Comparison of ENCODE assay signal across 7 cellular contexts in genomic region chr21:42162831-42163510, GRCh38.
DNase-seq lines count a peak whose midpoint lies in the region; ATAC-seq lines count a peak whose summit lies in the region.

No MANE protein-coding gene starts in this region.

- H3K36me3 Mint-ChIP-seq in stimulated activated naive CD8-positive, alpha-beta T cell treated with anti-CD3 and anti-CD28 coated beads, Interleukin-15, Interleukin-2, amounts not matched to agents 100 ng/mL and 50 ng/mL, for 24 hours (ENCODE audit: low read depth): no peaks in the 10 kb centered on the region

- H3K4me1 Mint-ChIP-seq in stimulated activated naive CD8-positive, alpha-beta T cell treated with anti-CD3 and anti-CD28 coated beads, Interleukin-15, Interleukin-2, amounts not matched to agents 100 ng/mL and 50 ng/mL, for 24 hours (ENCODE audit: low read depth): peaks cover 28% of the 10 kb centered on the region

- H3K27me3 Mint-ChIP-seq in stimulated activated naive CD8-positive, alpha-beta T cell treated with anti-CD3 and anti-CD28 coated beads, Interleukin-15, Interleukin-2, amounts not matched to agents 100 ng/mL and 50 ng/mL, for 24 hours: no peaks in the 10 kb centered on the region

- no peak overlapping the region for H3K4me3 Mint-ChIP-seq in stimulated activated naive CD8-positive, alpha-beta T cell treated with anti-CD3 and anti-CD28 coated beads, Interleukin-15, Interleukin-2, amounts not matched to agents 100 ng/mL and 50 ng/mL, for 24 hours

- no peak for ATAC-seq in stimulated activated naive CD8-positive, alpha-beta T cell treated with anti-CD3 and anti-CD28 coated beads, Interleukin-15, Interleukin-2, amounts not matched to agents 100 U/mL and 50 U/mL, for 24 hours
- ATAC-seq in HG03280 (IDR thresholded peaks at IDR 0.05; ENCODE audit: unreplicated experiment): no peak

- peak overlapping the region; percentile 13 for H3K27ac Mint-ChIP-seq in stimulated activated naive CD8-positive, alpha-beta T cell treated with anti-CD3 and anti-CD28 coated beads, Interleukin-15, Interleukin-2, amounts not matched to agents 100 ng/mL and 50 ng/mL, for 24 hours

- H3K9me3 Mint-ChIP-seq in stimulated activated naive CD8-positive, alpha-beta T cell treated with anti-CD3 and anti-CD28 coated beads, Interleukin-15, Interleukin-2, amounts not matched to agents 100 ng/mL and 50 ng/mL, for 24 hours: no peaks in the 10 kb centered on the region

- DNase-seq in stimulated activated naive CD8-positive, alpha-beta T cell treated with anti-CD3 and anti-CD28 coated beads, Interleukin-15, Interleukin-2, amounts not matched to agents 100 U/mL and 50 U/mL, for 24 hours: no peak
- DNase-seq in SW480 (ENCODE audit: low spot score) (peak; percentile 14), iris pigment epithelial cell (ENCODE audit: low read depth) (peak; percentile 11), SHP77 (lab: John Stamatoyannopoulos, UW) (no peak), NCI-H446 treated with DMSO at 0.1 percent for 48 hours (lab: John Stamatoyannopoulos, UW) (no peak)

Comparison
In these comparisons a context has a peak if more than half of its experiments do, and no peak if none do; other contexts are left out.
1. DNase-seq: peak in SW480 (single experiment) and iris pigment epithelial cell (single experiment); none in stimulated activated naive CD8-positive, alpha-beta T cell treated with anti-CD3 and anti-CD28 coated beads, Interleukin-15, Interleukin-2, amounts not matched to agents 100 U/mL and 50 U/mL, for 24 hours (single experiment), SHP77 (0 of 2) and NCI-H446 treated with DMSO at 0.1 percent for 48 hours (single experiment).